ENCODE assay signal across 11 cellular contexts in the genomic region with DNA sequence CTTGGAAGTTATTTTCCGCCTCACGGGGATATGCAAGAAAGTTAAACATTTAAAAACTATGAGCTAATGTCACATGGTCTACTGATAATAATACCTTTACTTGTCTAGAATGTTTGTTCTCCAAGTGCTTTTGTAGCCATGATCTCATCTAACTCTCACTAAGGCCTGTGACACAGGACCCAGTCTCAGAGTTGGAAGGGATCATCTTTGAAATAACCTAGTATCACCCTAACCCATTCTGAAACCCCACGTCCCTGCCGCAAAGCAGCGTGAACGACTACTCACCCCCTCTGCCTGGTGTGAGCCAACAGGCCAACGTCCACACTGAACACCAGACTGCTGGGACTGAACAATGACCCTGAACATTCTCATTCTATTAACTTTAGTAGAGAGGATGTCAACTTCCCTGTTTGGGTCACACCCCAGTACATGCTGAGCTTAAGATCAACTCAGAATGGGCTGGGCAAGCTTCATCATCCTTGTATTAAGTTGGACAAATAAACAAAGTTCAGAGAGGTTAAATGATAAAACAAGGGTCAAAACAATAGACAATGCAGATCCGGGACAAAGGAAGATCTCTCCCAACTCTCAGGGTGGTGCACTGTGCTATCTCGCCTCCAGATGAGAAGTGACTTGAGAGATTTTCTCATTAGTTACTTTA. TPM values are rescaled to one million over a fixed set of nuclear protein-coding genes. Genes with fewer than 3 reads are reported as not detected.
DNase-seq lines count a peak whose midpoint lies in the region; ATAC-seq and TF ChIP-seq lines count a peak whose summit lies in the region.
"Had no signal": no experiment of that assay in that cellular context is flagged by ENCODE, and none has a peak within 500 bp of the region (broad histone marks: within the 10 kb centered on the region; RNA-seq: fewer than 3 reads in every experiment).

No MANE protein-coding gene starts in this region.

- TF ChIP-seq CTCF in PC-9 (conservative IDR thresholded peaks at IDR 0.05): no peak
- TF ChIP-seq CTCF in nephron progenitor cell (IDR thresholded peaks at IDR 0.05): no peak

- peak overlapping the region in 9 of 11 experiments; percentile 49 to 68 (median 60); a peak in 17 of 22 replicates for H3K4me2 ChIP-seq in BLaER1 treated with 17β-estradiol and CSF1 and Interleukin-3, amounts not matched to agents 10 nM and 100 nM
- H3K4me2 ChIP-seq in PC-9: peak overlapping the region; percentile 66

- peaks cover 24 to 47% (median 40%) of the 10 kb centered on the region in 11 experiments for H3K36me3 ChIP-seq in BLaER1 treated with 17β-estradiol and CSF1 and Interleukin-3, amounts not matched to agents 10 nM and 100 nM
- H3K36me3 ChIP-seq in PC-9 (ENCODE audit: low read depth) (peaks cover 11% of the 10 kb centered on the region; the same call in 1 of the 2 replicates), esophagus (ENCODE audit: control insufficient read depth in 2 of 2, insufficient read depth in 2 of 2, low read length in 1 of 2) (no peaks in the 10 kb centered on the region)

- DNase-seq in PC-9 (peak in 1 of 2 experiments; percentile 43), nephron progenitor cell (no peak), DMS79 (lab: John Stamatoyannopoulos, UW) (no peak), midbrain (lab: John Stamatoyannopoulos, UW) (no peak), SKM-1 treated with dmso at 0.1 percent for 144 hours (lab: John Stamatoyannopoulos, UW; ENCODE audit: unreplicated experiment) (no peak)
- DNase-seq: activated CD4-positive, alpha-beta T cell treated with anti-CD3 and anti-CD28 coated beads, Interleukin-2, amount 50 U/mL, for 1 hour; H7; NCI-H1105 treated with DMSO at 0.1 percent for 48 hours had no signal

- no peak for ATAC-seq in GM21717 (IDR thresholded peaks at IDR 0.05; ENCODE audit: unreplicated experiment)

- intact Hi-C loops in PC-9 (cut with micrococcal nuclease; ENCODE audit: unreplicated experiment): loop anchor here (5.0 kb wide), 1 partner anchor 74 kb away; no protein-coding TSS in a partner anchor

- peak overlapping the region in 1 of 11 experiments; percentile 17; a peak in 1 of 22 replicates for H3K27ac ChIP-seq in BLaER1 treated with 17β-estradiol and CSF1 and Interleukin-3, amounts not matched to agents 10 nM and 100 nM
- peak overlapping the region; percentile 93 for H3K27ac ChIP-seq in PC-9
- peak overlapping the region; percentile 90 to 91 for H3K27ac ChIP-seq in esophagus (ENCODE audit: low read depth in 2 of 2, low read length in 1 of 2)

- H2AFZ ChIP-seq in PC-9: no peak overlapping the region

- H3K4me3 Mint-ChIP-seq in nephron progenitor cell: no peak overlapping the region

- no peaks in the 10 kb centered on the region for H3K9me2 ChIP-seq in PC-9 (ENCODE audit: insufficient read depth)

- H3K27me3 ChIP-seq in BLaER1 treated with 17β-estradiol and CSF1 and Interleukin-3, amounts not matched to agents 10 nM and 100 nM: peaks cover 0 to 100% (median 0%) of the 10 kb centered on the region in 11 experiments; a peak in 9 of 22 replicates
- H3K27me3 ChIP-seq in PC-9 (ENCODE audit: insufficient read depth, low read depth): no peaks in the 10 kb centered on the region
- no peaks in the 10 kb centered on the region for H3K27me3 ChIP-seq in esophagus (ENCODE audit: control insufficient read depth in 1 of 2, insufficient read depth in 2 of 2, low read length in 2 of 2)

- peaks cover 33% of the 10 kb centered on the region for H3F3A ChIP-seq in PC-9 (ENCODE audit: insufficient read depth, low read depth)

- WGBS in esophagus, 2 donors: 47 to 52% methylated on average over 9 of the region's 9 CpGs

- H3K79me2 ChIP-seq in PC-9 (ENCODE audit: low read depth): no peaks in the 10 kb centered on the region; the same call in 1 of the 2 replicates

- peaks cover 41% of the 10 kb centered on the region for H3K36me3 Mint-ChIP-seq in nephron progenitor cell (ENCODE audit: low read depth)

- no peaks in the 10 kb centered on the region for H3K9me3 Mint-ChIP-seq in nephron progenitor cell

- no peaks in the 10 kb centered on the region for H3K27me3 Mint-ChIP-seq in nephron progenitor cell (ENCODE audit: low read depth, poor library complexity)

- H3K4me3 ChIP-seq in BLaER1 treated with 17β-estradiol and CSF1 and Interleukin-3, amounts not matched to agents 10 nM and 100 nM: no peak overlapping the region
- H3K4me3 ChIP-seq in PC-9 (peak overlapping the region; percentile 25; the same call in 1 of the 2 replicates), esophagus (ENCODE audit: low read depth in 1 of 2, low read length in 2 of 2) (no peak overlapping the region)

- peaks cover 25 to 99% (median 73%) of the 10 kb centered on the region in 11 experiments; a peak in 21 of 22 replicates for H4K20me1 ChIP-seq in BLaER1 treated with 17β-estradiol and CSF1 and Interleukin-3, amounts not matched to agents 10 nM and 100 nM
- H4K20me1 ChIP-seq in PC-9 (ENCODE audit: insufficient read depth): no peaks in the 10 kb centered on the region

- H3K9me3 ChIP-seq in BLaER1 treated with 17β-estradiol and CSF1 and Interleukin-3, amounts not matched to agents 10 nM and 100 nM (replicated peaks in 1 of 11): no peaks in the 10 kb centered on the region; a peak in 1 of 22 replicates
- H3K9me3 ChIP-seq in PC-9 (ENCODE audit: insufficient read depth, low read depth): no peaks in the 10 kb centered on the region
- H3K9me3 ChIP-seq in esophagus (ENCODE audit: control insufficient read depth in 2 of 2, insufficient read depth in 1 of 2, low read depth in 1 of 2, low read length in 1 of 2): no peaks in the 10 kb centered on the region

- H3K27ac Mint-ChIP-seq in nephron progenitor cell: peak overlapping the region; percentile 97

- H3K4me1 Mint-ChIP-seq in nephron progenitor cell: peaks cover 53% of the 10 kb centered on the region

- no TSS peak for BruUV-seq in PC-9 (replicated peaks; lab: Mats Ljungman, UMichigan)

- CTCF ChIA-PET in PC-9 (lab: Charles Lee): interaction anchor here (1.3 kb wide), 1 partner anchor 72 kb away, joined by 4 read pairs; no protein-coding TSS in a partner anchor

- POLR2A ChIA-PET in PC-9 (lab: Charles Lee; ENCODE audit: unreplicated experiment): interaction anchor here (1.3 kb wide), 1 partner anchor 61 kb away, joined by 8 read pairs; no protein-coding TSS in a partner anchor

- peaks cover 13 to 25% (median 20%) of the 10 kb centered on the region in 10 experiments for H3K4me1 ChIP-seq in BLaER1 treated with 17β-estradiol and CSF1 and Interleukin-3, amounts not matched to agents 10 nM and 100 nM
- H3K4me1 ChIP-seq in PC-9 (replicated peaks; ENCODE audit: insufficient read depth) (peaks cover 38% of the 10 kb centered on the region), esophagus (ENCODE audit: control insufficient read depth in 2 of 2, insufficient read depth in 2 of 2, low read length in 1 of 2) (peaks cover 0 to 6% of the 10 kb centered on the region in 2 donors)

- no peak overlapping the region for H3K9ac ChIP-seq in BLaER1 treated with 17β-estradiol and CSF1 and Interleukin-3, amounts not matched to agents 10 nM and 100 nM

RNA-seq across cellular contexts. Expression of a gene that starts 54.8 kb away (rescaled TPM):
- total RNA-seq in PC-9 (2021): 53.9 and 62.5 TPM in 2 replicates
- 10 to 100 TPM; 20.2 to 25.7 TPM for polyA plus RNA-seq in esophagus
